ENCODE assay signal across 17 cellular contexts in the genomic region with DNA sequence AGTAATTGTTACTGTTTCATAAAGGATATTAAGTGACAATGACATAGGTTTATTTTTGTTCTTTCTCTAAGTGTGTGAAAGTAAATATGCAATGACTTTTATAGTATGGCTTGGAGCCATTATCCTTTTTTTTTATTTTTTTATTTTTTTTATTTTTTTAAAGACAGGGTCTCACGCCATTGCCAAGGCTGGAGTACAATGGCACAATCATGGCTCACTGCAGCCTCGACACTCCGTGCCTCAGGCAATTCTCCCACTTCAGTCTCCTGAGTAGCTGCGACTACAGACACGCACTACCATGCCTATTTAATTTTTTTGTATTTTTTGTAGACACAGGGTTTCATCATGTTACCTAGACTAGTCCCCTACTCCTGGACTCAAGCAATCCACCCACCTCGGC.
"Had no signal": no experiment of that assay in that cellular context is flagged by ENCODE, and none has a peak within 500 bp of the region (broad histone marks: within the 10 kb centered on the region; RNA-seq: fewer than 3 reads in every experiment).

No MANE protein-coding gene starts in this region.

- H3K4me1 ChIP-seq: parathyroid adenoma had no signal

- H3K36me3 ChIP-seq: adrenal gland had no signal

- H3K27me3 ChIP-seq: adrenal gland, esophagus squamous epithelium had no signal

- H3K4me3 Mint-ChIP-seq: activated CD4-positive, alpha-beta T cell treated with anti-CD3 and anti-CD28 coated beads, Interleukin-2, amount 10 ng/mL, durations not matched to agents 24 days and 14 days; activated naive CD4-positive, alpha-beta T cell treated with anti-CD3 and anti-CD28 coated beads for 36 hours; activated T-cell treated with anti-CD3 and anti-CD28 coated beads, Interleukin-2, amount 50 U/mL, for 4 hours; effector memory CD8-positive, alpha-beta T cell; naive B cell; stimulated activated memory B cell treated with anti-CD40 and anti-IgM and Interleukin-4, amounts not matched to agents 10 μg/mL and 1 μg/mL and 100 μg/mL, for 72 hours had no signal

- H3K27ac ChIP-seq: adrenal gland, esophagus squamous epithelium, parathyroid adenoma had no signal

- DNase-seq: activated CD4-positive, alpha-beta T cell treated with anti-CD3 and anti-CD28 coated beads, Interleukin-2, amount 10 ng/mL, durations not matched to agents 24 days and 14 days; activated CD8-positive, alpha-beta memory T cell treated with anti-CD3 and anti-CD28 coated beads, Interleukin-2, amount 50 U/mL, for 4 hours; activated naive CD4-positive, alpha-beta T cell treated with anti-CD3 and anti-CD28 coated beads for 36 hours; activated T-cell treated with anti-CD3 and anti-CD28 coated beads, Interleukin-2, amount 50 U/mL, for 4 hours; adrenal gland; dermis blood vessel endothelial cell; effector memory CD8-positive, alpha-beta T cell; esophagus squamous epithelium; left ventricle myocardium superior; mucosa of descending colon; naive B cell; stimulated activated CD4-positive, alpha-beta T cell treated with anti-CD3 and anti-CD28 coated beads, Interleukin-4, amount 100 ng/mL, for 24 hours; T-helper 9 cell had no signal

- H3K27ac Mint-ChIP-seq: activated CD4-positive, alpha-beta T cell treated with anti-CD3 and anti-CD28 coated beads, Interleukin-2, amount 10 ng/mL, durations not matched to agents 24 days and 14 days; activated naive CD4-positive, alpha-beta T cell treated with anti-CD3 and anti-CD28 coated beads for 36 hours; stimulated activated memory B cell treated with anti-CD40 and anti-IgM and Interleukin-4, amounts not matched to agents 10 μg/mL and 1 μg/mL and 100 μg/mL, for 72 hours had no signal

- H3K27me3 Mint-ChIP-seq: activated CD4-positive, alpha-beta T cell treated with anti-CD3 and anti-CD28 coated beads, Interleukin-2, amount 10 ng/mL, durations not matched to agents 24 days and 14 days; effector memory CD8-positive, alpha-beta T cell; naive B cell; stimulated activated memory B cell treated with anti-CD40 and anti-IgM and Interleukin-4, amounts not matched to agents 10 μg/mL and 1 μg/mL and 100 μg/mL, for 72 hours had no signal

- H3K4me2 ChIP-seq: smooth muscle cell had no signal

- H3K9ac ChIP-seq: parathyroid adenoma had no signal

- ATAC-seq: activated T-cell treated with anti-CD3 and anti-CD28 coated beads, Interleukin-2, amount 50 U/mL, for 4 hours; effector memory CD8-positive, alpha-beta T cell; left ventricle myocardium superior; mucosa of descending colon; sciatic nerve; stimulated activated memory B cell treated with anti-CD40 and anti-IgM and Interleukin-4, amounts not matched to agents 10 μg/mL and 1 μg/mL and 100 μg/mL, for 72 hours had no signal

- H3K4me3 ChIP-seq: adrenal gland, esophagus squamous epithelium, mucosa of descending colon, smooth muscle cell had no signal

- H3K9me3 ChIP-seq: esophagus squamous epithelium, mucosa of descending colon had no signal

- H3K9me3 Mint-ChIP-seq: activated CD4-positive, alpha-beta T cell treated with anti-CD3 and anti-CD28 coated beads, Interleukin-2, amount 10 ng/mL, durations not matched to agents 24 days and 14 days; activated naive CD4-positive, alpha-beta T cell treated with anti-CD3 and anti-CD28 coated beads for 36 hours; activated T-cell treated with anti-CD3 and anti-CD28 coated beads, Interleukin-2, amount 50 U/mL, for 4 hours; effector memory CD8-positive, alpha-beta T cell; stimulated activated memory B cell treated with anti-CD40 and anti-IgM and Interleukin-4, amounts not matched to agents 10 μg/mL and 1 μg/mL and 100 μg/mL, for 72 hours had no signal

- H2AFZ ChIP-seq: parathyroid adenoma had no signal
